ENCODE assay signal across 8 cellular contexts in genomic region chr15:100878601-100879000, GRCh38. TPM values are rescaled to one million over a fixed set of nuclear protein-coding genes. Genes with fewer than 3 reads are reported as not detected.
DNase-seq lines count a peak whose midpoint lies in the region; ATAC-seq and TF ChIP-seq lines count a peak whose summit lies in the region.

No MANE protein-coding gene starts in this region.

- intact Hi-C loops in heart right ventricle (cut with DNase I), result no loop called here
- intact Hi-C loops in Right ventricle myocardium inferior (cut with DNase I), result no loop called here

- in situ Hi-C loops in astrocyte of the spinal cord (cut with HindIII; ENCODE audit: low sequenced_read_pairs), result no loop called here

- H3K4me3 ChIP-seq in heart right ventricle (peak overlapping the region in 8 of 10 donors; percentile 39 to 63 (median 54)), astrocyte of the spinal cord (ENCODE audit: low read depth, low read length) (peak overlapping the region; percentile 18), mesenchymal stem cell (ENCODE audit: insufficient read depth in 1 of 2, low read depth in 1 of 2, low read length in 2 of 2) (peak overlapping the region in 1 of 2 experiments; percentile 59), urinary bladder (ENCODE audit: low read depth, low read length) (peak overlapping the region; percentile 69)

- H3K27ac ChIP-seq in heart right ventricle, result no peak overlapping the region
- no peak overlapping the region for H3K27ac ChIP-seq in mesenchymal stem cell (ENCODE audit: low read length, poor library complexity, severe bottlenecking)
- H3K27ac ChIP-seq in urinary bladder (ENCODE audit: low read depth), result no peak overlapping the region

- ATAC-seq in heart right ventricle (no peak), Right ventricle myocardium inferior (no peak), HG03196 (IDR thresholded peaks at IDR 0.05; ENCODE audit: unreplicated experiment) (no peak)

- TF ChIP-seq CTCF in heart right ventricle (IDR thresholded peaks at IDR 0.05) (no peak), astrocyte of the spinal cord (IDR thresholded peaks at IDR 0.05; ENCODE audit: low read depth, low read length) (no peak)

- H3K4ac ChIP-seq in mesenchymal stem cell (ENCODE audit: low read depth in 1 of 2, low read length in 2 of 2), result no peak overlapping the region

- H3K4me1 ChIP-seq in heart right ventricle, result peaks cover 0 to 14% (median 0%) of the 10 kb centered on the region in 9 donors
- peaks cover 19% of the 10 kb centered on the region for H3K4me1 ChIP-seq in mesenchymal stem cell (ENCODE audit: control insufficient read depth, insufficient read depth, low read depth, low read length)
- H3K4me1 ChIP-seq in urinary bladder (ENCODE audit: insufficient read depth), result no peaks in the 10 kb centered on the region

- H4K91ac ChIP-seq in mesenchymal stem cell (ENCODE audit: low read length), result no peak overlapping the region

- no peak overlapping the region for H3K18ac ChIP-seq in mesenchymal stem cell (ENCODE audit: low read depth in 1 of 2, low read length in 2 of 2)

- DNase-seq in heart right ventricle (no peak), Right ventricle myocardium inferior (ENCODE audit: missing footprints) (no peak), astrocyte of the spinal cord (ENCODE audit: low read depth, low spot score) (no peak), mesenchymal stem cell (no peak), GF-D8 (lab: John Stamatoyannopoulos, UW) (no peak), COR-L47 (lab: John Stamatoyannopoulos, UW) (no peak)

- no peak overlapping the region for H2BK5ac ChIP-seq in mesenchymal stem cell (ENCODE audit: low read depth, low read length, poor library complexity, severe bottlenecking)

- no peak overlapping the region for H2BK120ac ChIP-seq in mesenchymal stem cell (ENCODE audit: low read depth, low read length)

- H3K36me3 ChIP-seq in heart right ventricle, result no peaks in the 10 kb centered on the region
- no peaks in the 10 kb centered on the region for H3K36me3 ChIP-seq in mesenchymal stem cell (ENCODE audit: control insufficient read depth in 1 of 2, insufficient read depth in 2 of 2, low read depth in 1 of 2, low read length in 2 of 2)
- no peaks in the 10 kb centered on the region for H3K36me3 ChIP-seq in urinary bladder (ENCODE audit: insufficient read depth)

- H3K4me2 ChIP-seq in mesenchymal stem cell (ENCODE audit: low read length, poor library complexity, severe bottlenecking), result peak overlapping the region; percentile 95

- H3K27me3 ChIP-seq in heart right ventricle, result peaks cover 18 to 79% (median 64%) of the 10 kb centered on the region in 7 donors
- H3K27me3 ChIP-seq in mesenchymal stem cell (ENCODE audit: control insufficient read depth in 1 of 2, insufficient read depth in 1 of 2, low read length in 2 of 2), result peaks cover 0 to 79% of the 10 kb centered on the region in 2 experiments

- H3K14ac ChIP-seq in mesenchymal stem cell (ENCODE audit: low read length in 2 of 2), result peak overlapping the region in 1 of 2 experiments; percentile 28

- H3K9me3 ChIP-seq in heart right ventricle (no peaks in the 10 kb centered on the region), mesenchymal stem cell (ENCODE audit: control insufficient read depth, low read length) (no peaks in the 10 kb centered on the region)

- no peak overlapping the region for H2BK15ac ChIP-seq in mesenchymal stem cell (ENCODE audit: low read depth, poor library complexity, severe bottlenecking)

- H2AFZ ChIP-seq in mesenchymal stem cell (ENCODE audit: low read depth, low read length), result no peak overlapping the region

- H3K79me1 ChIP-seq in mesenchymal stem cell (replicated peaks; ENCODE audit: low read length, poor library complexity, severe bottlenecking), result no peaks in the 10 kb centered on the region

- H3K9ac ChIP-seq in mesenchymal stem cell (ENCODE audit: low read length), result peak overlapping the region; percentile 29

- no peak overlapping the region for H2BK12ac ChIP-seq in mesenchymal stem cell (ENCODE audit: low read length in 2 of 2)

- H4K8ac ChIP-seq in mesenchymal stem cell (ENCODE audit: low read length), result no peak overlapping the region

- no peak overlapping the region for H3K23ac ChIP-seq in mesenchymal stem cell (ENCODE audit: low read length in 2 of 2)

- WGBS in heart right ventricle, 2 donors, result 44 to 45% methylated on average over 12 of the region's 12 CpGs
- WGBS in mesenchymal stem cell, result 16% methylated on average over 7 of the region's 12 CpGs
- 62% methylated on average over 12 of the region's 12 CpGs for WGBS in urinary bladder

- H2AK5ac ChIP-seq in mesenchymal stem cell (ENCODE audit: low read length, severe bottlenecking), result no peak overlapping the region

RNA-seq across cellular contexts. Expression of gene ALDH1A3, which starts 1.0 kb away (rescaled TPM):
- total RNA-seq in heart right ventricle (10 to 100 TPM in 1 of 10 donors, 1 to 10 TPM in 8, under 1 TPM in 1; 0.96 to 24.9 (median 2.3) TPM), Right ventricle myocardium inferior (3.7 TPM), urinary bladder (11.2 TPM)
- polyA plus RNA-seq in heart right ventricle (1 to 10 TPM; 2.1 to 4.9 TPM), urinary bladder (13.7 TPM)
- 14.8 TPM for polyA plus RNA-seq in mesenchymal stem cell (2013, experiment 1 of 2)
- polyA plus RNA-seq in mesenchymal stem cell (2013, experiment 2 of 2), result 15.4 TPM

RNA-seq across cellular contexts. Expression of gene LRRK1, which starts 40.6 kb away (rescaled TPM):
- 1 to 10 TPM; 1.5 to 8.1 (median 2.0) TPM for total RNA-seq in heart right ventricle
- 1 to 10 TPM; 1.8 to 1.9 TPM for polyA plus RNA-seq in heart right ventricle
- 2.7 TPM for total RNA-seq in Right ventricle myocardium inferior
- polyA plus RNA-seq in mesenchymal stem cell (2013, experiment 1 of 2), result 1.8 TPM
- 1.5 TPM for polyA plus RNA-seq in mesenchymal stem cell (2013, experiment 2 of 2)
- total RNA-seq in urinary bladder, result 9.9 TPM
- 12.3 TPM for polyA plus RNA-seq in urinary bladder
